In genomic region chr14:37779480-37779879, GRCh38 we compare ENCODE assay signal across 33 cellular contexts.
DNase-seq lines count a peak whose midpoint lies in the region; ATAC-seq, FAIRE-seq and TF ChIP-seq lines count a peak whose summit lies in the region.
"Had no signal": no experiment of that assay in that cellular context is flagged by ENCODE, and none has a peak within 500 bp of the region (broad histone marks: within the 10 kb centered on the region; RNA-seq: fewer than 3 reads in every experiment).

No MANE protein-coding gene starts in this region.

- DNase-seq in HepG2 (ENCODE audit: low spot score) (no peak), right lobe of liver (no peak), osteoblast (ENCODE audit: insufficient read length, low spot score, missing footprints) (peak; percentile 15)
- DNase-seq in activated naive CD8-positive, alpha-beta T cell treated with anti-CD3 and anti-CD28 coated beads, Interleukin-2, amount 50 U/mL, for 24 hours, result no peak
- DNase-seq: 8988T; ACHN; AML-193; BE2C; C1 segment of cervical spinal cord; Caco-2; Calu3; CD4-positive, alpha-beta memory T cell; CD4-positive, alpha-beta T cell; CD4-positive, CD25-positive, alpha-beta regulatory T cell; CD8-positive, alpha-beta memory T cell; CD8-positive, alpha-beta T cell; COR-L47; DMS 273 treated with DMSO at 0.1 percent for 48 hours; DMS153; DMS53; DMS79; DMS79 treated with DMSO at 0.1 percent for 48 hours; DND-41; EL had no signal

- TF ChIP-seq CTCF in HepG2 (CRISPR knock-in tag; IDR thresholded peaks at IDR 0.05), result no peak
- TF ChIP-seq CTCF in right lobe of liver (IDR thresholded peaks at IDR 0.05), result no peak
- TF ChIP-seq CTCF in osteoblast (IDR thresholded peaks at IDR 0.05; ENCODE audit: extremely low read depth, low read depth, low read length), result no peak

- H3K9me3 Mint-ChIP-seq in activated naive CD8-positive, alpha-beta T cell treated with anti-CD3 and anti-CD28 coated beads, Interleukin-2, amount 50 U/mL, for 24 hours, result peaks cover 13% of the 10 kb centered on the region

- H3K27ac ChIP-seq in HepG2 (ENCODE audit: extremely low read length, insufficient read depth, low read length) (no peak overlapping the region), right lobe of liver (no peak overlapping the region), osteoblast (ENCODE audit: low read depth, low read length) (no peak overlapping the region)
- H3K27ac ChIP-seq: 22Rv1; A549; BLaER1; BLaER1 treated with 17β-estradiol and CSF1 and Interleukin-3, amounts not matched to agents 10 nM and 100 nM; C4-2B had no signal

- intact Hi-C loops in HepG2 (cut with micrococcal nuclease; ENCODE audit: unreplicated experiment), result no loop called here
- intact Hi-C loops in right lobe of liver (cut with DNase I), result no loop called here

- H3K9me3 ChIP-seq in HepG2 (ENCODE audit: low read length) (no peaks in the 10 kb centered on the region), right lobe of liver (no peaks in the 10 kb centered on the region), osteoblast (ENCODE audit: low read depth, low read length) (no peaks in the 10 kb centered on the region)
- H3K9me3 ChIP-seq: A549; BE2C; BLaER1; BLaER1 treated with 17β-estradiol and CSF1 and Interleukin-3, amounts not matched to agents 10 nM and 100 nM; Caco-2 had no signal

- in situ Hi-C loops in HepG2 (cut with HindIII; ENCODE audit: extremely low pct_ligation_motif_present, low pct_unique_long_range_greater_than_20kb), result no loop called here

- no peak overlapping the region for H3K4me3 ChIP-seq in HepG2 (replicated peaks in 1 of 3; ENCODE audit: insufficient read depth in 1 of 3, low read depth in 2 of 3, low read length in 3 of 3)
- no peak overlapping the region for H3K4me3 ChIP-seq in right lobe of liver
- H3K4me3 ChIP-seq in osteoblast (ENCODE audit: insufficient read depth, low read length), result no peak overlapping the region
- H3K4me3 ChIP-seq: A549; BLaER1; BLaER1 treated with 17β-estradiol and CSF1 and Interleukin-3, amounts not matched to agents 10 nM and 100 nM had no signal

- TF ChIP-seq POLR2A in HepG2 (IDR thresholded peaks at IDR 0.05; ENCODE audit: insufficient read depth in 1 of 2, low read depth in 2 of 2, low read length in 2 of 2) (no peak), right lobe of liver (IDR thresholded peaks at IDR 0.05) (no peak)

- TF ChIP-seq EP300 in HepG2 (IDR thresholded peaks at IDR 0.05; ENCODE audit: low read depth in 2 of 2, low read length in 2 of 2) (no peak), HepG2 (CRISPR knock-in tag; IDR thresholded peaks at IDR 0.05; ENCODE audit: borderline replicate concordance) (no peak)

- H3K9ac ChIP-seq in HepG2 (ENCODE audit: insufficient read depth, low read depth, low read length), result no peak overlapping the region
- H3K9ac ChIP-seq: BLaER1; BLaER1 treated with 17β-estradiol and CSF1 and Interleukin-3, amounts not matched to agents 10 nM and 100 nM had no signal

- H3K36me3 ChIP-seq in HepG2 (replicated peaks in 1 of 2; ENCODE audit: control insufficient read depth in 1 of 2, insufficient read depth in 2 of 2, low read length in 2 of 2) (no peaks in the 10 kb centered on the region), right lobe of liver (no peaks in the 10 kb centered on the region), osteoblast (ENCODE audit: insufficient read depth, low read length) (no peaks in the 10 kb centered on the region)
- H3K36me3 ChIP-seq: BE2C; BLaER1; BLaER1 treated with 17β-estradiol and CSF1 and Interleukin-3, amounts not matched to agents 10 nM and 100 nM had no signal

- H3K27ac Mint-ChIP-seq in activated naive CD8-positive, alpha-beta T cell treated with anti-CD3 and anti-CD28 coated beads, Interleukin-2, amount 50 U/mL, for 24 hours, result no peak overlapping the region
- H3K27ac Mint-ChIP-seq: B cell; CD14-positive monocyte; CD4-positive, alpha-beta memory T cell; CD4-positive, alpha-beta T cell; CD4-positive, CD25-positive, alpha-beta regulatory T cell; CD8-positive, alpha-beta memory T cell; CD8-positive, alpha-beta T cell had no signal

- CTCF ChIA-PET in HepG2 (lab: Yijun Ruan, JAX; ENCODE audit: low intra/inter-chr PET ratio, low total read pairs), result no interaction called here

- no peak overlapping the region for H3K4me2 ChIP-seq in HepG2 (ENCODE audit: low read depth, low read length)
- no peak overlapping the region for H3K4me2 ChIP-seq in osteoblast (ENCODE audit: insufficient read depth, low read length)
- H3K4me2 ChIP-seq: A549; BLaER1; BLaER1 treated with 17β-estradiol and CSF1 and Interleukin-3, amounts not matched to agents 10 nM and 100 nM had no signal

- no peaks in the 10 kb centered on the region for H3K4me1 Mint-ChIP-seq in activated naive CD8-positive, alpha-beta T cell treated with anti-CD3 and anti-CD28 coated beads, Interleukin-2, amount 50 U/mL, for 24 hours
- H3K4me1 Mint-ChIP-seq: B cell; CD14-positive monocyte; CD4-positive, alpha-beta memory T cell; CD4-positive, CD25-positive, alpha-beta regulatory T cell; CD8-positive, alpha-beta memory T cell had no signal

- H3K36me3 Mint-ChIP-seq in activated naive CD8-positive, alpha-beta T cell treated with anti-CD3 and anti-CD28 coated beads, Interleukin-2, amount 50 U/mL, for 24 hours (ENCODE audit: low read depth), result no peaks in the 10 kb centered on the region
- H3K36me3 Mint-ChIP-seq: CD14-positive monocyte; CD4-positive, alpha-beta memory T cell; CD4-positive, CD25-positive, alpha-beta regulatory T cell; CD8-positive, alpha-beta memory T cell; CD8-positive, alpha-beta T cell had no signal

- no peak for TF ChIP-seq RAD21 in HepG2 (CRISPR knock-in tag; IDR thresholded peaks at IDR 0.05)

- H3K27me3 ChIP-seq in HepG2 (ENCODE audit: control insufficient read depth in 1 of 2, insufficient read depth in 2 of 2, low read length in 2 of 2) (no peaks in the 10 kb centered on the region), right lobe of liver (no peaks in the 10 kb centered on the region), osteoblast (ENCODE audit: insufficient read depth, low read length) (no peaks in the 10 kb centered on the region)
- H3K27me3 ChIP-seq: BE2C; BLaER1; BLaER1 treated with 17β-estradiol and CSF1 and Interleukin-3, amounts not matched to agents 10 nM and 100 nM had no signal

- H3K4me1 ChIP-seq in HepG2 (ENCODE audit: insufficient read depth, low read length) (peaks cover 25% of the 10 kb centered on the region), right lobe of liver (no peaks in the 10 kb centered on the region), osteoblast (ENCODE audit: insufficient read depth, low read length) (no peaks in the 10 kb centered on the region)
- H3K4me1 ChIP-seq: A549; BE2C; BLaER1; BLaER1 treated with 17β-estradiol and CSF1 and Interleukin-3, amounts not matched to agents 10 nM and 100 nM had no signal

- BruUV-seq in HepG2 (replicated peaks; lab: Mats Ljungman, UMichigan), result no TSS peak

- POLR2A ChIA-PET in HepG2 (lab: Yijun Ruan, JAX), result no interaction called here

- no peak overlapping the region for H3K4me3 Mint-ChIP-seq in activated naive CD8-positive, alpha-beta T cell treated with anti-CD3 and anti-CD28 coated beads, Interleukin-2, amount 50 U/mL, for 24 hours
- H3K4me3 Mint-ChIP-seq: B cell; CD14-positive monocyte; CD4-positive, alpha-beta memory T cell; CD4-positive, alpha-beta T cell; CD4-positive, CD25-positive, alpha-beta regulatory T cell; CD8-positive, alpha-beta memory T cell; CD8-positive, alpha-beta T cell had no signal

- ATAC-seq in HepG2 (no peak), right lobe of liver (no peak)
- no peak for ATAC-seq in activated naive CD8-positive, alpha-beta T cell treated with anti-CD3 and anti-CD28 coated beads, Interleukin-2, amount 50 U/mL, for 24 hours
- ATAC-seq: A549; CD8-positive, alpha-beta T cell had no signal

- no peak for FAIRE-seq in HepG2 (lab: Jason Lieb, UNC)
- FAIRE-seq: A204.1, A549, D721Med had no signal

- no peaks in the 10 kb centered on the region for H3K27me3 Mint-ChIP-seq in activated naive CD8-positive, alpha-beta T cell treated with anti-CD3 and anti-CD28 coated beads, Interleukin-2, amount 50 U/mL, for 24 hours
- H3K27me3 Mint-ChIP-seq: B cell; CD4-positive, alpha-beta T cell; CD4-positive, CD25-positive, alpha-beta regulatory T cell; CD8-positive, alpha-beta memory T cell had no signal

- no peak overlapping the region for H2AFZ ChIP-seq in HepG2 (ENCODE audit: low read length)
- no peak overlapping the region for H2AFZ ChIP-seq in osteoblast (ENCODE audit: low read length)

- H4K20me1 ChIP-seq in HepG2 (ENCODE audit: insufficient read depth, low read length), result no peaks in the 10 kb centered on the region
- H4K20me1 ChIP-seq in osteoblast (ENCODE audit: insufficient read depth, low read length), result no peaks in the 10 kb centered on the region
- H4K20me1 ChIP-seq: BLaER1; BLaER1 treated with 17β-estradiol and CSF1 and Interleukin-3, amounts not matched to agents 10 nM and 100 nM had no signal

- H3K79me2 ChIP-seq in HepG2 (ENCODE audit: insufficient read depth, low read length), result no peaks in the 10 kb centered on the region
- no peaks in the 10 kb centered on the region for H3K79me2 ChIP-seq in osteoblast (ENCODE audit: insufficient read depth, low read length)

TF ChIP-seq in HepG2, 621 proteins besides CTCF, POLR2A, EP300 and RAD21:
- peak; percentile 68 to 78 for TF ChIP-seq MAFK (conservative IDR thresholded peaks at IDR 0.05 in 1 of 2, IDR thresholded peaks at IDR 0.05 in 1 of 2; ENCODE audit: low read length in 2 of 2)
- TF ChIP-seq MAFF (IDR thresholded peaks at IDR 0.05; ENCODE audit: low read depth, low read length), result peak; percentile 50
- TF ChIP-seq AGO1 (IDR thresholded peaks at IDR 0.05; ENCODE audit: low read depth, low read length, poor library complexity, severe bottlenecking), result no peak
